ENCODE assay signal across 17 cellular contexts in genomic region chr5:146680846-146681585, GRCh38.
"Had no signal": no experiment of that assay in that cellular context is flagged by ENCODE, and none has a peak within 500 bp of the region (broad histone marks: within the 10 kb centered on the region; RNA-seq: fewer than 3 reads in every experiment).

No MANE protein-coding gene starts in this region.

- DNase-seq: activated CD4-positive, alpha-beta T cell treated with anti-CD3 and anti-CD28 coated beads, Interleukin-2, amount 50 U/mL, for 48 hours; activated effector memory CD4-positive, alpha-beta T cell treated with Interleukin-2 at 50 U/mL for 16 hours; activated T-cell treated with anti-CD3 and anti-CD28 coated beads, Interleukin-2, amount 50 U/mL, for 4 hours; effector CD8-positive, alpha-beta T cell; naive B cell; retina; stimulated activated CD4-positive, alpha-beta T cell treated with anti-CD3 and anti-CD28 coated beads, Interleukin-15, amount 100 ng/mL, for 24 hours; stimulated activated CD4-positive, alpha-beta T cell treated with anti-CD3 and anti-CD28 coated beads, Interleukin-4, amount 100 ng/mL, for 1 hour; stimulated activated naive CD4-positive, alpha-beta T cell; substantia nigra; upper lobe of right lung; WERI-Rb-1 had no signal

- H3K9ac ChIP-seq: parathyroid adenoma had no signal

- H3K4me3 Mint-ChIP-seq: activated T-cell treated with anti-CD3 and anti-CD28 coated beads, Interleukin-2, amount 50 U/mL, for 4 hours; central memory CD8-positive, alpha-beta T cell; naive B cell; T-helper 1 cell treated with Interleukin-12 subunit alpha and Interleukin-12 subunit beta and Interleukin-4 antibody, amounts not matched to agents 30 μg/mL and 1 μg/mL, for 36 hours had no signal

- H3K27me3 Mint-ChIP-seq: central memory CD8-positive, alpha-beta T cell had no signal

- H3K79me2 ChIP-seq: parathyroid adenoma had no signal

- H2AFZ ChIP-seq: parathyroid adenoma had no signal

- H3K4me1 ChIP-seq: upper lobe of right lung had no signal

- ATAC-seq: activated naive CD4-positive, alpha-beta T cell treated with anti-CD3 and anti-CD28 coated beads, Interleukin-2, amount 50 U/mL, for 72 hours; activated T-cell treated with anti-CD3 and anti-CD28 coated beads, Interleukin-2, amount 50 U/mL, for 4 hours; upper lobe of right lung had no signal

- H3K36me3 ChIP-seq: upper lobe of right lung, WERI-Rb-1 had no signal

- H3K4me3 ChIP-seq: coronary artery, upper lobe of right lung had no signal

- H3K9me3 Mint-ChIP-seq: activated naive CD4-positive, alpha-beta T cell treated with anti-CD3 and anti-CD28 coated beads, Interleukin-2, amount 50 U/mL, for 72 hours; activated T-cell treated with anti-CD3 and anti-CD28 coated beads, Interleukin-2, amount 50 U/mL, for 4 hours; central memory CD8-positive, alpha-beta T cell; T-helper 1 cell treated with Interleukin-12 subunit alpha and Interleukin-12 subunit beta and Interleukin-4 antibody, amounts not matched to agents 30 μg/mL and 1 μg/mL, for 36 hours had no signal

- H3K27ac ChIP-seq: coronary artery, upper lobe of right lung, WERI-Rb-1 had no signal

- H3K27ac Mint-ChIP-seq: activated naive CD4-positive, alpha-beta T cell treated with anti-CD3 and anti-CD28 coated beads, Interleukin-2, amount 50 U/mL, for 72 hours; naive B cell; T-helper 1 cell treated with Interleukin-12 subunit alpha and Interleukin-12 subunit beta and Interleukin-4 antibody, amounts not matched to agents 30 μg/mL and 1 μg/mL, for 36 hours had no signal

- H3K9me3 ChIP-seq: upper lobe of right lung had no signal

- H3K27me3 ChIP-seq: upper lobe of right lung had no signal
